ENCODE assay signal across 9 cellular contexts in genomic region chr10:131751827-131752775, GRCh38.
"Had no signal": no experiment of that assay in that cellular context is flagged by ENCODE, and none has a peak within 500 bp of the region (broad histone marks: within the 10 kb centered on the region; RNA-seq: fewer than 3 reads in every experiment).

No MANE protein-coding gene starts in this region.

- H3K36me3 ChIP-seq: colonic mucosa, thyroid gland had no signal

- H3K36me3 Mint-ChIP-seq: activated CD4-positive, alpha-beta memory T cell treated with anti-CD3 and anti-CD28 coated beads for 36 hours had no signal

- H3K27me3 ChIP-seq: colonic mucosa, thyroid gland had no signal

- H3K27ac Mint-ChIP-seq: activated CD4-positive, alpha-beta memory T cell treated with anti-CD3 and anti-CD28 coated beads for 36 hours; activated T-cell treated with anti-CD3 and anti-CD28 coated beads, Interleukin-2, amount 50 U/mL, for 72 hours had no signal

- ATAC-seq: activated T-cell treated with anti-CD3 and anti-CD28 coated beads, Interleukin-2, amount 50 U/mL, for 72 hours had no signal

- DNase-seq: activated CD4-positive, alpha-beta memory T cell treated with anti-CD3 and anti-CD28 coated beads for 36 hours; activated naive CD4-positive, alpha-beta T cell treated with Interleukin-2 at 50 U/mL for 16 hours; activated T-cell treated with anti-CD3 and anti-CD28 coated beads, Interleukin-2, amount 50 U/mL, for 72 hours; colonic mucosa; effector CD4-positive, alpha-beta T cell; hypothalamus; mammary epithelial cell; T-helper 9 cell; thyroid gland had no signal

- H3K4me1 ChIP-seq: colonic mucosa, thyroid gland had no signal

- H3K4me3 Mint-ChIP-seq: activated CD4-positive, alpha-beta memory T cell treated with anti-CD3 and anti-CD28 coated beads for 36 hours; activated T-cell treated with anti-CD3 and anti-CD28 coated beads, Interleukin-2, amount 50 U/mL, for 72 hours had no signal

- H3K4me3 ChIP-seq: colonic mucosa, thyroid gland had no signal

- H3K9me3 ChIP-seq: colonic mucosa, thyroid gland had no signal

- H3K9me3 Mint-ChIP-seq: activated CD4-positive, alpha-beta memory T cell treated with anti-CD3 and anti-CD28 coated beads for 36 hours; activated T-cell treated with anti-CD3 and anti-CD28 coated beads, Interleukin-2, amount 50 U/mL, for 72 hours had no signal

- H3K27ac ChIP-seq: colonic mucosa, thyroid gland had no signal
